12 cellular contexts compared by ENCODE assay signal in genomic region chr3:52683611-52684010, GRCh38. TPM values are rescaled to one million over a fixed set of nuclear protein-coding genes. Genes with fewer than 3 reads are reported as not detected.
A peak's percentile ranks its signal among the peaks of the same experiment; 100 is the strongest.
DNase-seq lines count a peak whose midpoint lies in the region; ATAC-seq, FAIRE-seq and TF ChIP-seq lines count a peak whose summit lies in the region.
"Had no signal": no experiment of that assay in that cellular context is flagged by ENCODE, and none has a peak within 500 bp of the region (broad histone marks: within the 10 kb centered on the region; RNA-seq: fewer than 3 reads in every experiment).

No MANE protein-coding gene starts in this region.

- H3K4me1 Mint-ChIP-seq in activated naive CD8-positive, alpha-beta T cell treated with anti-CD3 and anti-CD28 coated beads, Interleukin-2, amount 10 ng/mL, durations not matched to agents 7 days and 5 days, result peaks cover 34% of the 10 kb centered on the region

- DNase-seq in A549 (ENCODE audit: low read depth in 1 of 2, low spot score in 1 of 2) (no peak), GM23248 (no peak), mesenchymal stem cell (no peak), NCI-H1105 treated with DMSO at 0.1 percent for 48 hours (lab: John Stamatoyannopoulos, UW) (no peak), UCSD-AML1 (lab: John Stamatoyannopoulos, UW; ENCODE audit: unreplicated experiment) (no peak)
- DNase-seq in activated naive CD8-positive, alpha-beta T cell treated with anti-CD3 and anti-CD28 coated beads, Interleukin-2, amount 10 ng/mL, durations not matched to agents 7 days and 5 days, result no peak
- DNase-seq: activated CD4-positive, alpha-beta T cell treated with anti-CD3 and anti-CD28 coated beads for 1 hour; Caco-2; NCI-H2107 had no signal

- no peak overlapping the region for H2BK5ac ChIP-seq in mesenchymal stem cell (ENCODE audit: low read depth, low read length, poor library complexity, severe bottlenecking)

- no peak overlapping the region for H2BK15ac ChIP-seq in mesenchymal stem cell (ENCODE audit: low read depth, poor library complexity, severe bottlenecking)

- H3K27ac ChIP-seq in A549, result no peak overlapping the region
- H3K27ac ChIP-seq in GM23248, result no peak overlapping the region
- no peak overlapping the region for H3K27ac ChIP-seq in mesenchymal stem cell (ENCODE audit: low read length, poor library complexity, severe bottlenecking)

- H3K4me2 ChIP-seq in A549, result peak overlapping the region; percentile 93; the same call in 2 of the 3 replicates
- no peak overlapping the region for H3K4me2 ChIP-seq in GM23248 (ENCODE audit: unreplicated experiment)
- no peak overlapping the region for H3K4me2 ChIP-seq in mesenchymal stem cell (ENCODE audit: low read length, poor library complexity, severe bottlenecking)

- CTCF ChIA-PET in A549 (lab: Yijun Ruan, JAX), result interaction anchor here (0.7 kb wide), 1 partner anchor 15 kb away, joined by 3 read pairs; no protein-coding TSS in a partner anchor

- POLR2A ChIA-PET in A549 (lab: Yijun Ruan, JAX), result no interaction called here
- POLR2A ChIA-PET in activated naive CD8-positive, alpha-beta T cell treated with anti-CD3 and anti-CD28 coated beads, Interleukin-2, amount 10 ng/mL, durations not matched to agents 7 days and 5 days (lab: Charles Lee), result no interaction called here

- H2BK12ac ChIP-seq in mesenchymal stem cell (ENCODE audit: low read length in 2 of 2), result no peak overlapping the region

- peaks cover 8% of the 10 kb centered on the region for H3K79me1 ChIP-seq in mesenchymal stem cell (replicated peaks; ENCODE audit: low read length, poor library complexity, severe bottlenecking)

- H3K4me3 Mint-ChIP-seq in activated naive CD8-positive, alpha-beta T cell treated with anti-CD3 and anti-CD28 coated beads, Interleukin-2, amount 10 ng/mL, durations not matched to agents 7 days and 5 days, result peak overlapping the region; percentile 37

- H3K36me3 ChIP-seq in GM23248 (ENCODE audit: low read depth) (peaks cover 34% of the 10 kb centered on the region), mesenchymal stem cell (ENCODE audit: control insufficient read depth in 1 of 2, insufficient read depth in 2 of 2, low read depth in 1 of 2, low read length in 2 of 2) (peaks cover 7 to 38% of the 10 kb centered on the region in 2 experiments)

- H3K27ac Mint-ChIP-seq in activated naive CD8-positive, alpha-beta T cell treated with anti-CD3 and anti-CD28 coated beads, Interleukin-2, amount 10 ng/mL, durations not matched to agents 7 days and 5 days, result no peak overlapping the region

- H3K23ac ChIP-seq in mesenchymal stem cell (ENCODE audit: low read length in 2 of 2), result no peak overlapping the region

- H3K4me1 ChIP-seq in A549, result peaks cover 48% of the 10 kb centered on the region; the same call in 2 of the 3 replicates
- H3K4me1 ChIP-seq in GM23248 (ENCODE audit: insufficient read depth), result peaks cover 55% of the 10 kb centered on the region
- H3K4me1 ChIP-seq in mesenchymal stem cell (ENCODE audit: control insufficient read depth, insufficient read depth, low read depth, low read length), result peaks cover 8% of the 10 kb centered on the region

- in situ Hi-C loops in GM23248 (cut with MboI), result no loop called here

- TF ChIP-seq EP300 in A549 (IDR thresholded peaks at IDR 0.05), result no peak

- no peaks in the 10 kb centered on the region for H4K20me1 ChIP-seq in GM23248 (ENCODE audit: insufficient read depth)

- TF ChIP-seq CTCF in A549 (IDR thresholded peaks at IDR 0.05), result no peak

- ATAC-seq in A549 (no peak), GM18520 (IDR thresholded peaks at IDR 0.05; ENCODE audit: unreplicated experiment) (no peak), GM18909 (IDR thresholded peaks at IDR 0.05; ENCODE audit: poor library complexity, unreplicated experiment) (no peak)
- ATAC-seq in activated naive CD8-positive, alpha-beta T cell treated with anti-CD3 and anti-CD28 coated beads, Interleukin-2, amount 10 ng/mL, durations not matched to agents 7 days and 5 days (ENCODE audit: low read depth), result no peak

- H3K14ac ChIP-seq in mesenchymal stem cell (ENCODE audit: low read length in 2 of 2), result no peak overlapping the region

- no peak overlapping the region for H4K91ac ChIP-seq in mesenchymal stem cell (ENCODE audit: low read length)

- H2AFZ ChIP-seq in GM23248 (no peak overlapping the region), mesenchymal stem cell (ENCODE audit: low read depth, low read length) (no peak overlapping the region)

- H2AK5ac ChIP-seq in mesenchymal stem cell (ENCODE audit: low read length, severe bottlenecking), result no peak overlapping the region

- H3K27me3 Mint-ChIP-seq in activated naive CD8-positive, alpha-beta T cell treated with anti-CD3 and anti-CD28 coated beads, Interleukin-2, amount 10 ng/mL, durations not matched to agents 7 days and 5 days, result no peaks in the 10 kb centered on the region

- no peak for TF ChIP-seq POLR2A in A549 (IDR thresholded peaks at IDR 0.05; ENCODE audit: low read length)

- H3K4ac ChIP-seq in mesenchymal stem cell (ENCODE audit: low read depth in 1 of 2, low read length in 2 of 2), result no peak overlapping the region

- H3K9ac ChIP-seq in GM23248, result peak overlapping the region; percentile 96; the same call in 1 of the 2 replicates
- peak overlapping the region; percentile 96 for H3K9ac ChIP-seq in mesenchymal stem cell (ENCODE audit: low read length)

- no peaks in the 10 kb centered on the region for H3K9me3 Mint-ChIP-seq in activated naive CD8-positive, alpha-beta T cell treated with anti-CD3 and anti-CD28 coated beads, Interleukin-2, amount 10 ng/mL, durations not matched to agents 7 days and 5 days

- H3K18ac ChIP-seq in mesenchymal stem cell (ENCODE audit: low read depth in 1 of 2, low read length in 2 of 2), result no peak overlapping the region

- H3K79me2 ChIP-seq in GM23248 (ENCODE audit: insufficient read depth), result peaks cover 95% of the 10 kb centered on the region

- H3K9me2 ChIP-seq in GM23248 (ENCODE audit: insufficient read depth), result no peaks in the 10 kb centered on the region

- FAIRE-seq in A549 (lab: Jason Lieb, UNC), result no peak
- FAIRE-seq: bronchial epithelial cell had no signal

- no peaks in the 10 kb centered on the region for H3K27me3 ChIP-seq in GM23248 (replicated peaks; ENCODE audit: insufficient read depth)
- no peaks in the 10 kb centered on the region for H3K27me3 ChIP-seq in mesenchymal stem cell (ENCODE audit: control insufficient read depth in 1 of 2, insufficient read depth in 1 of 2, low read length in 2 of 2)

- no peak overlapping the region for H2BK120ac ChIP-seq in mesenchymal stem cell (ENCODE audit: low read depth, low read length)

- H3K9me3 ChIP-seq in A549 (no peaks in the 10 kb centered on the region), GM23248 (ENCODE audit: low read depth) (no peaks in the 10 kb centered on the region), mesenchymal stem cell (ENCODE audit: control insufficient read depth, low read length) (no peaks in the 10 kb centered on the region)
- H3K9me3 ChIP-seq: Caco-2 had no signal

- H3F3A ChIP-seq in GM23248 (ENCODE audit: insufficient read depth), result peaks cover 27% of the 10 kb centered on the region

- H4K8ac ChIP-seq in mesenchymal stem cell (ENCODE audit: low read length), result no peak overlapping the region

- 94% methylated on average over 6 of the region's 6 CpGs for whole genome bisulfite sequencing in A549 (ENCODE audit: missing lambda C conversion rate)
- WGBS in GM23248 (ENCODE audit: low coverage in 1 of 2, low lambda C conversion rate in 2 of 2, missing lambda C conversion rate in 2 of 2), 2 experiments, result 83 to 84% methylated on average over 6 of the region's 6 CpGs
- 95% methylated on average over 5 of the region's 6 CpGs for WGBS in mesenchymal stem cell

- no peak for TF ChIP-seq RAD21 in A549 (conservative IDR thresholded peaks at IDR 0.05 in 1 of 2, IDR thresholded peaks at IDR 0.05 in 1 of 2)

- no peak overlapping the region for H3K4me3 ChIP-seq in A549
- H3K4me3 ChIP-seq in GM23248, result no peak overlapping the region
- H3K4me3 ChIP-seq in mesenchymal stem cell (ENCODE audit: insufficient read depth in 1 of 2, low read depth in 1 of 2, low read length in 2 of 2), result no peak overlapping the region

- peaks cover 17% of the 10 kb centered on the region for H3K36me3 Mint-ChIP-seq in activated naive CD8-positive, alpha-beta T cell treated with anti-CD3 and anti-CD28 coated beads, Interleukin-2, amount 10 ng/mL, durations not matched to agents 7 days and 5 days

RNA-seq across cellular contexts. Expression of gene PBRM1, which starts 2.1 kb away (rescaled TPM):
- polyA plus RNA-seq in A549 (2011; rRNA removed) (21.6 and 24.9 TPM in 2 replicates), A549 (2017; fragmentation: RNase III; extraction: RNeasy Plus Mini Kit Qiagen cat#74134 plus additional on column Dnase treatment) (15.0 to 16.7 TPM (median 15.4 TPM) in 3 replicates), GM23248 (2016; fragmentation: Nextera tagmentation; extraction: Ambion mirVana) (53.5 and 60.3 TPM in 2 replicates)
- 7.4 and 7.8 TPM in 2 replicates for polyA plus RNA-seq in A549 (2012; cell fraction: cytosol; rRNA removed)
- 7.5 and 7.9 TPM in 2 replicates for polyA plus RNA-seq in A549 (2012; cell fraction: nucleus; rRNA removed)
- 31.5 and 33.2 TPM in 2 replicates for polyA minus RNA-seq in A549 (2011; rRNA and poly(A)+ RNA removed)
- 30.1 and 42.6 TPM in 2 replicates for total RNA-seq in GM23248 (2014; rRNA removed; shearing (Covaris generic))
- total RNA-seq in activated naive CD8-positive, alpha-beta T cell treated with anti-CD3 and anti-CD28 coated beads, Interleukin-2, amount 10 ng/mL, durations not matched to agents 7 days and 5 days, result 10 to 100 TPM; 73.5 to 77.0 TPM
- polyA plus RNA-seq in mesenchymal stem cell (2013, experiment 1 of 2), result 28.8 TPM
- 26.4 TPM for polyA plus RNA-seq in mesenchymal stem cell (2013, experiment 2 of 2)

RNA-seq across cellular contexts. Expression of gene GNL3, which starts 2.2 kb away (rescaled TPM):
- 125 and 139 TPM in 2 replicates for polyA plus RNA-seq in A549 (2011; rRNA removed)
- 33.6 and 35.7 TPM in 2 replicates for polyA plus RNA-seq in A549 (2012; cell fraction: cytosol; rRNA removed)
- 46.9 and 71.0 TPM in 2 replicates for polyA plus RNA-seq in A549 (2012; cell fraction: nucleus; rRNA removed)
- 123 to 146 TPM (median 125 TPM) in 3 replicates for polyA plus RNA-seq in A549 (2017; fragmentation: RNase III; extraction: RNeasy Plus Mini Kit Qiagen cat#74134 plus additional on column Dnase treatment)
- 40.1 and 41.9 TPM in 2 replicates for polyA minus RNA-seq in A549 (2011; rRNA and poly(A)+ RNA removed)
- total RNA-seq in GM23248 (2014; rRNA removed; shearing (Covaris generic)), result 90.2 and 98.8 TPM in 2 replicates
- polyA plus RNA-seq in GM23248 (2016; fragmentation: Nextera tagmentation; extraction: Ambion mirVana), result 95.3 and 108 TPM in 2 replicates
- total RNA-seq in activated naive CD8-positive, alpha-beta T cell treated with anti-CD3 and anti-CD28 coated beads, Interleukin-2, amount 10 ng/mL, durations not matched to agents 7 days and 5 days, result 10 to 100 TPM; 72.5 to 75.9 TPM
- 92.6 TPM for polyA plus RNA-seq in mesenchymal stem cell (2013, experiment 1 of 2)
- 94.1 TPM for polyA plus RNA-seq in mesenchymal stem cell (2013, experiment 2 of 2)

RNA-seq across cellular contexts. Expression of gene GLT8D1, which starts 22.0 kb away (rescaled TPM):
- polyA plus RNA-seq in A549 (2011; rRNA removed) (58.5 and 74.9 TPM in 2 replicates), A549 (2017; fragmentation: RNase III; extraction: RNeasy Plus Mini Kit Qiagen cat#74134 plus additional on column Dnase treatment) (37.3 to 40.2 TPM (median 37.8 TPM) in 3 replicates), GM23248 (2016; fragmentation: Nextera tagmentation; extraction: Ambion mirVana) (140 and 149 TPM in 2 replicates)
- polyA plus RNA-seq in A549 (2012; cell fraction: cytosol; rRNA removed), result 29.3 and 33.3 TPM in 2 replicates
- polyA plus RNA-seq in A549 (2012; cell fraction: nucleus; rRNA removed), result 30.8 and 34.9 TPM in 2 replicates
- polyA minus RNA-seq in A549 (2011; rRNA and poly(A)+ RNA removed), result 24.2 and 28.1 TPM in 2 replicates
- total RNA-seq in GM23248 (2014; rRNA removed; shearing (Covaris generic)), result 148 and 151 TPM in 2 replicates
- total RNA-seq in activated naive CD8-positive, alpha-beta T cell treated with anti-CD3 and anti-CD28 coated beads, Interleukin-2, amount 10 ng/mL, durations not matched to agents 7 days and 5 days, result 10 to 100 TPM; 44.6 to 45.7 TPM
- 82.3 TPM for polyA plus RNA-seq in mesenchymal stem cell (2013, experiment 1 of 2)
- 82.1 TPM for polyA plus RNA-seq in mesenchymal stem cell (2013, experiment 2 of 2)

RNA-seq across cellular contexts. Expression of gene SPCS1, which starts 22.3 kb away (rescaled TPM):
- polyA plus RNA-seq in A549 (2011; rRNA removed) (140 and 180 TPM in 2 replicates), A549 (2017; fragmentation: RNase III; extraction: RNeasy Plus Mini Kit Qiagen cat#74134 plus additional on column Dnase treatment) (181 to 184 TPM (median 183 TPM) in 3 replicates), GM23248 (2016; fragmentation: Nextera tagmentation; extraction: Ambion mirVana) (366 and 369 TPM in 2 replicates)
- 101 TPM in 2 replicates for polyA plus RNA-seq in A549 (2012; cell fraction: cytosol; rRNA removed)
- polyA plus RNA-seq in A549 (2012; cell fraction: nucleus; rRNA removed), result 56.4 and 130 TPM in 2 replicates
- polyA minus RNA-seq in A549 (2011; rRNA and poly(A)+ RNA removed), result 49.6 and 55.9 TPM in 2 replicates
- total RNA-seq in GM23248 (2014; rRNA removed; shearing (Covaris generic)), result 184 and 271 TPM in 2 replicates
- 10 to 100 TPM; 90.1 to 90.4 TPM for total RNA-seq in activated naive CD8-positive, alpha-beta T cell treated with anti-CD3 and anti-CD28 coated beads, Interleukin-2, amount 10 ng/mL, durations not matched to agents 7 days and 5 days
- 153 TPM for polyA plus RNA-seq in mesenchymal stem cell (2013, experiment 1 of 2)
- polyA plus RNA-seq in mesenchymal stem cell (2013, experiment 2 of 2), result 151 TPM
